22 cellular contexts compared by ENCODE assay signal in genomic region chr6:40930045-40930444, GRCh38.
DNase-seq lines count a peak whose midpoint lies in the region; ATAC-seq, FAIRE-seq and TF ChIP-seq lines count a peak whose summit lies in the region.
"Had no signal": no experiment of that assay in that cellular context is flagged by ENCODE, and none has a peak within 500 bp of the region (broad histone marks: within the 10 kb centered on the region; RNA-seq: fewer than 3 reads in every experiment).

No MANE protein-coding gene starts in this region.

- peak; percentile 23 for FAIRE-seq in GM19239 (lab: Jason Lieb, UNC)
- FAIRE-seq: A549, G401.6 had no signal

- intact Hi-C loops in left ventricle myocardium superior (cut with micrococcal nuclease), result no loop called here
- intact Hi-C loops in gastrocnemius medialis (cut with DNase I; ENCODE audit: low total_unique reads), result no loop called here

- no peaks in the 10 kb centered on the region for H3K27me3 ChIP-seq in gastrocnemius medialis

- TF ChIP-seq CTCF in AG09309 (IDR thresholded peaks at IDR 0.05; ENCODE audit: control insufficient read depth, insufficient read depth, low read depth, low read length, missing control alignments), result peak; percentile 1
- TF ChIP-seq CTCF in gastrocnemius medialis (IDR thresholded peaks at IDR 0.05 in 4 of 5, conservative IDR thresholded peaks at IDR 0.05 in 1 of 5), result no peak

- peak overlapping the region; percentile 58 to 83 (median 73) for H3K27ac ChIP-seq in gastrocnemius medialis
- H3K27ac ChIP-seq: GM23248, KMS-11, RWPE1 had no signal

- ATAC-seq in left ventricle myocardium superior (peak; percentile 86), gastrocnemius medialis (peak in 1 of 2 donors; percentile 19)
- ATAC-seq: A549 had no signal

- in situ Hi-C loops in gastrocnemius medialis (cut with MboI; ENCODE audit: low sequenced_read_pairs in 4 of 4), result no loop called here

- peaks cover 20 to 44% of the 10 kb centered on the region in 2 donors for H3K4me1 ChIP-seq in gastrocnemius medialis

- no peaks in the 10 kb centered on the region for H3K9me3 ChIP-seq in gastrocnemius medialis
- H3K9me3 ChIP-seq: A549, Caco-2, SK-N-SH had no signal

- DNase-seq in AG09309 (ENCODE audit: low read depth) (no peak), GM19239 (ENCODE audit: insufficient read length, low spot score) (no peak), left ventricle myocardium superior (no peak), gastrocnemius medialis (no peak), HT-29 (ENCODE audit: low spot score) (no peak), cerebellar nuclear complex (lab: John Stamatoyannopoulos, UW) (no peak), OCI-M1 (lab: John Stamatoyannopoulos, UW) (no peak)
- DNase-seq: C1 segment of cervical spinal cord; CD4-positive, alpha-beta memory T cell; H7; MM.1S; NCI-H2029; NCI-H446 treated with DMSO at 0.1 percent for 48 hours; NCI-H526 treated with DMSO at 0.1 percent for 48 hours; SIG-M5; SK-N-SH had no signal

- no peak for TF ChIP-seq POLR2A in gastrocnemius medialis (IDR thresholded peaks at IDR 0.05)

- H3K4me3 ChIP-seq in AG09309 (ENCODE audit: control insufficient read depth, low read depth, low read length), result no peak overlapping the region
- H3K4me3 ChIP-seq in gastrocnemius medialis, result no peak overlapping the region
- H3K4me3 ChIP-seq: A549, GM23248 had no signal

- no peaks in the 10 kb centered on the region for H3K36me3 ChIP-seq in gastrocnemius medialis
